15 cellular contexts compared by ENCODE assay signal in genomic region chr21:17786219-17787181, GRCh38.
DNase-seq lines count a peak whose midpoint lies in the region; ATAC-seq lines count a peak whose summit lies in the region.
"Had no signal": no experiment of that assay in that cellular context is flagged by ENCODE, and none has a peak within 500 bp of the region (broad histone marks: within the 10 kb centered on the region; RNA-seq: fewer than 3 reads in every experiment).

No MANE protein-coding gene starts in this region.

- H3K9ac ChIP-seq in BLaER1 = no peak overlapping the region

- H3K4me1 ChIP-seq in BLaER1 = peaks cover 75% of the 10 kb centered on the region
- peaks cover 50% of the 10 kb centered on the region for H3K4me1 ChIP-seq in effector memory CD4-positive, alpha-beta T cell (ENCODE audit: control insufficient read depth, insufficient read depth, low read length, poor library complexity, severe bottlenecking)
- H3K4me1 ChIP-seq: left ventricle myocardium inferior, sigmoid colon had no signal

- H4K20me1 ChIP-seq in BLaER1 = no peaks in the 10 kb centered on the region

- peaks cover 24% of the 10 kb centered on the region for H3K36me3 ChIP-seq in BLaER1
- peaks cover 2% of the 10 kb centered on the region for H3K36me3 ChIP-seq in effector memory CD4-positive, alpha-beta T cell (ENCODE audit: control insufficient read depth, insufficient read depth, low read length)

- peaks cover 15% of the 10 kb centered on the region for H3K9me3 ChIP-seq in BLaER1
- H3K9me3 ChIP-seq in effector memory CD4-positive, alpha-beta T cell (ENCODE audit: control insufficient read depth, low read length) = no peaks in the 10 kb centered on the region
- H3K9me3 ChIP-seq: BE2C, left ventricle myocardium inferior, sigmoid colon had no signal

- DNase-seq in DMS53 treated with DMSO at 0.1 percent for 48 hours (lab: John Stamatoyannopoulos, UW; ENCODE audit: unreplicated experiment) (peak; percentile 9), NOMO-1 treated with dmso at 0.1 percent for 144 hours (lab: John Stamatoyannopoulos, UW; ENCODE audit: unreplicated experiment) (peak; percentile 16), SHP77 treated with DMSO at 0.1 percent for 48 hours (lab: John Stamatoyannopoulos, UW) (no peak), amygdala (lab: John Stamatoyannopoulos, UW) (no peak)
- DNase-seq in effector memory CD4-positive, alpha-beta T cell = no peak
- DNase-seq: BE2C, left ventricle myocardium inferior, NCI-H1417, NCI-H510A treated with DMSO at 0.1 percent for 48 hours, sigmoid colon, WERI-Rb-1 had no signal

- H3K27me3 ChIP-seq in BLaER1 = no peaks in the 10 kb centered on the region
- H3K27me3 ChIP-seq in effector memory CD4-positive, alpha-beta T cell (replicated peaks; ENCODE audit: control insufficient read depth, insufficient read depth, low read length, poor library complexity, severe bottlenecking) = no peaks in the 10 kb centered on the region
- H3K27me3 ChIP-seq: BE2C, sigmoid colon had no signal

- peak overlapping the region; percentile 58 for H3K4me2 ChIP-seq in BLaER1

- ATAC-seq in HG02884 (IDR thresholded peaks at IDR 0.05; ENCODE audit: unreplicated experiment) (no peak), GM19397 (IDR thresholded peaks at IDR 0.05; ENCODE audit: unreplicated experiment) (no peak)
- ATAC-seq: Right ventricle myocardium inferior had no signal

- no peak overlapping the region for H3K4me3 ChIP-seq in BLaER1
- no peak overlapping the region for H3K4me3 ChIP-seq in effector memory CD4-positive, alpha-beta T cell (ENCODE audit: insufficient read depth, low read depth, low read length, poor library complexity, severe bottlenecking)
- H3K4me3 ChIP-seq: left ventricle myocardium inferior, sigmoid colon had no signal

- H3K27ac ChIP-seq in BLaER1 = no peak overlapping the region; the same call in 1 of the 2 replicates
- H3K27ac ChIP-seq in effector memory CD4-positive, alpha-beta T cell (ENCODE audit: insufficient read depth, low read length, poor library complexity, severe bottlenecking) = peak overlapping the region; percentile 41
- H3K27ac ChIP-seq: left ventricle myocardium inferior, sigmoid colon, WERI-Rb-1 had no signal

Comparison
In these comparisons a context has a peak if more than half of its experiments do, and no peak if none do; other contexts are left out.
1. DNase-seq: peak in DMS53 treated with DMSO at 0.1 percent for 48 hours (single experiment) and NOMO-1 treated with dmso at 0.1 percent for 144 hours (single experiment); none in effector memory CD4-positive, alpha-beta T cell (0 of 3), SHP77 treated with DMSO at 0.1 percent for 48 hours (single experiment) and amygdala (0 of 56).